ENCODE assay signal across 8 cellular contexts in genomic region chr20:56400001-56400640, GRCh38. TPM values are rescaled to one million over a fixed set of nuclear protein-coding genes. Genes with fewer than 3 reads are reported as not detected.
DNase-seq lines count a peak whose midpoint lies in the region; ATAC-seq and TF ChIP-seq lines count a peak whose summit lies in the region.

No MANE protein-coding gene starts in this region.

- ATAC-seq in HG03280 (IDR thresholded peaks at IDR 0.05; ENCODE audit: unreplicated experiment), result peak; percentile 60
- no peak for ATAC-seq in HG02840 (IDR thresholded peaks at IDR 0.05; ENCODE audit: low FRiP score, unreplicated experiment)

- DNase-seq in activated gamma-delta T cell treated with Interleukin-2 at 50 U/mL for 16 hours (peak; percentile 73), activated gamma-delta T cell (lab: John Stamatoyannopoulos, UW) (no peak), NOMO-1 (lab: John Stamatoyannopoulos, UW; ENCODE audit: unreplicated experiment in 2 of 2) (peak; percentile 13 to 62), fibroblast of peridontal ligament (ENCODE audit: extremely low read depth) (peak; percentile 91), osteoblast (ENCODE audit: insufficient read length, low spot score, missing footprints) (no peak)
- DNase-seq in activated CD8-positive, alpha-beta memory T cell treated with anti-CD3 and anti-CD28 coated beads, Interleukin-2, amount 50 U/mL, for 48 hours, result peak; percentile 66

- H3K4me2 ChIP-seq in osteoblast (ENCODE audit: insufficient read depth, low read length), result no peak overlapping the region

- no peaks in the 10 kb centered on the region for H3K27me3 ChIP-seq in osteoblast (ENCODE audit: insufficient read depth, low read length)

- H3K4me3 ChIP-seq in osteoblast (ENCODE audit: insufficient read depth, low read length), result no peak overlapping the region

- TF ChIP-seq CTCF in osteoblast (IDR thresholded peaks at IDR 0.05; ENCODE audit: extremely low read depth, low read depth, low read length), result peak; percentile 87

- H3K9me3 ChIP-seq in osteoblast (ENCODE audit: low read depth, low read length), result no peaks in the 10 kb centered on the region

- no peaks in the 10 kb centered on the region for H4K20me1 ChIP-seq in osteoblast (ENCODE audit: insufficient read depth, low read length)

- peaks cover 85% of the 10 kb centered on the region for H3K36me3 ChIP-seq in osteoblast (ENCODE audit: insufficient read depth, low read length)

- no peak overlapping the region for H2AFZ ChIP-seq in osteoblast (ENCODE audit: low read length)

- no peaks in the 10 kb centered on the region for H3K4me1 ChIP-seq in osteoblast (ENCODE audit: insufficient read depth, low read length)

- H3K27ac ChIP-seq in osteoblast (ENCODE audit: low read depth, low read length), result peak overlapping the region; percentile 32

- peaks cover 21% of the 10 kb centered on the region for H3K79me2 ChIP-seq in osteoblast (ENCODE audit: insufficient read depth, low read length)

RNA-seq across cellular contexts. Expression of gene CSTF1, which starts 7.7 kb away (rescaled TPM):
- total RNA-seq in osteoblast, result 25.0 and 26.8 TPM in 2 replicates

RNA-seq across cellular contexts. Expression of gene AURKA, which starts 8.1 kb away (rescaled TPM):
- total RNA-seq in osteoblast, result 4.7 and 8.0 TPM in 2 replicates

RNA-seq across cellular contexts. Expression of gene CASS4, which starts 11.9 kb away (rescaled TPM):
- under 0.01 TPM in 2 replicates for total RNA-seq in osteoblast

RNA-seq across cellular contexts. Expression of gene FAM210B, which starts 41.3 kb away (rescaled TPM):
- total RNA-seq in osteoblast, result 69.5 and 89.6 TPM in 2 replicates

Comparison
In these comparisons a context has a peak if more than half of its experiments do, and no peak if none do; other contexts are left out.
1. DNase-seq: peak in activated gamma-delta T cell treated with Interleukin-2 at 50 U/mL for 16 hours (single experiment), NOMO-1 (2 of 2), activated CD8-positive, alpha-beta memory T cell treated with anti-CD3 and anti-CD28 coated beads, Interleukin-2, amount 50 U/mL, for 48 hours (single experiment) and fibroblast of peridontal ligament (single experiment); none in activated gamma-delta T cell (single experiment) and osteoblast (single experiment).